19 cellular contexts compared by ENCODE assay signal in the genomic region with DNA sequence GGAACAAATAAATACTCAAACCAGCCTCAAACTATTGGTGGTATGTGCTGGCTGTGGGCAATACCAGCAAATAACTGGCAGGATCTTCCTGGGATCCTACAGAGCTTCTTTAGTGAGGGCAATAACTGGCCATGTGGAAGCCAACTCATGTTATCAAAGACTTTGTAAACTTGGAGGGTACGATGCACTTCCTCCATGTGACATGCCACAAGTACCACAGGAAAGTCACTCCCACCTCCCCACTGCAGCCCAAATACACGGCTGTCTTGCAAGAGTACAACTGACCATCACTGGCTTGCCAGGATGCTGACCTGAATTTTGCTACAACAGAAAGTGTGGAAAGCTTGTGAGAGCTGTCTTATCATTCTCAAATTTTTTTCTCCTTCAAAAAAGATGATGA.
"Had no signal": no experiment of that assay in that cellular context is flagged by ENCODE, and none has a peak within 500 bp of the region (broad histone marks: within the 10 kb centered on the region; RNA-seq: fewer than 3 reads in every experiment).

No MANE protein-coding gene starts in this region.

- H3K4me3 Mint-ChIP-seq: naive B cell; nephron; stimulated activated effector memory CD8-positive, alpha-beta T cell treated with anti-CD3 and anti-CD28 coated beads, Interleukin-12 subunit alpha, Interleukin-12 subunit beta, amount 100 ng/mL, for 72 hours had no signal

- H3K27ac Mint-ChIP-seq: stimulated activated effector memory CD8-positive, alpha-beta T cell treated with anti-CD3 and anti-CD28 coated beads, Interleukin-12 subunit alpha, Interleukin-12 subunit beta, amount 100 ng/mL, for 72 hours had no signal

- H3K27ac ChIP-seq: dorsolateral prefrontal cortex, heart left ventricle, parathyroid adenoma, prostate gland, right lobe of liver, tibial artery had no signal

- H3K27me3 ChIP-seq: dorsolateral prefrontal cortex, heart left ventricle, right lobe of liver, tibial artery had no signal

- H3K36me3 ChIP-seq: heart left ventricle, prostate gland, right lobe of liver, tibial artery had no signal

- H3K9ac ChIP-seq: parathyroid adenoma had no signal

- H3K9me3 ChIP-seq: heart left ventricle, prostate gland, right lobe of liver, tibial artery had no signal

- DNase-seq: cortex of kidney; dorsolateral prefrontal cortex; effector CD8-positive, alpha-beta T cell; heart left ventricle; hippocampal formation; left colon; left ventricle myocardium superior; mesenchymal stem cell; naive B cell; right lobe of liver; stimulated activated CD4-positive, alpha-beta T cell treated with anti-CD3 and anti-CD28 coated beads, Interleukin-4, amount 100 ng/mL, for 1 hour; stimulated activated CD8-positive, alpha-beta memory T cell treated with anti-CD3 and anti-CD28 coated beads, Interleukin-4, amount 100 ng/mL, for 48 hours; stimulated activated naive CD8-positive, alpha-beta T cell treated with anti-CD3 and anti-CD28 coated beads, Interleukin-15, Interleukin-2, amounts not matched to agents 100 U/mL and 50 U/mL, for 24 hours; tibial artery had no signal

- H3K79me2 ChIP-seq: parathyroid adenoma had no signal

- H2AFZ ChIP-seq: parathyroid adenoma had no signal

- H3K4me3 ChIP-seq: dorsolateral prefrontal cortex, heart left ventricle, lung, prostate gland, right lobe of liver, tibial artery had no signal

- H3K36me3 Mint-ChIP-seq: naive B cell; stimulated activated effector memory CD8-positive, alpha-beta T cell treated with anti-CD3 and anti-CD28 coated beads, Interleukin-12 subunit alpha, Interleukin-12 subunit beta, amount 100 ng/mL, for 72 hours had no signal

- H3K4me1 ChIP-seq: parathyroid adenoma had no signal

- H3K9me3 Mint-ChIP-seq: naive B cell; nephron; stimulated activated effector memory CD8-positive, alpha-beta T cell treated with anti-CD3 and anti-CD28 coated beads, Interleukin-12 subunit alpha, Interleukin-12 subunit beta, amount 100 ng/mL, for 72 hours had no signal

- ATAC-seq: heart left ventricle; left colon; left ventricle myocardium superior; right lobe of liver; stimulated activated effector memory CD8-positive, alpha-beta T cell treated with anti-CD3 and anti-CD28 coated beads, Interleukin-12 subunit alpha, Interleukin-12 subunit beta, amount 100 ng/mL, for 72 hours; stimulated activated naive CD8-positive, alpha-beta T cell treated with anti-CD3 and anti-CD28 coated beads, Interleukin-15, Interleukin-2, amounts not matched to agents 100 U/mL and 50 U/mL, for 24 hours had no signal
